Comparison of ENCODE assay signal across 9 cellular contexts in genomic region chr6:46653439-46653942, GRCh38. TPM values are rescaled to one million over a fixed set of nuclear protein-coding genes. Genes with fewer than 3 reads are reported as not detected.
DNase-seq lines count a peak whose midpoint lies in the region; ATAC-seq, FAIRE-seq and TF ChIP-seq lines count a peak whose summit lies in the region.
"Had no signal": no experiment of that assay in that cellular context is flagged by ENCODE, and none has a peak within 500 bp of the region (broad histone marks: within the 10 kb centered on the region; RNA-seq: fewer than 3 reads in every experiment).

No MANE protein-coding gene starts in this region.

- no peaks in the 10 kb centered on the region for H3K9me2 ChIP-seq in OCI-LY1 (ENCODE audit: low read depth, low read length)

- no peak for ATAC-seq in pancreas

- WGBS in pancreas, 2 donors: 6 to 7% methylated on average over 9 of the region's 9 CpGs

- H3K9ac ChIP-seq in OCI-LY1 (ENCODE audit: low read length): peak overlapping the region; percentile 89
- peak overlapping the region; percentile 44 for H3K9ac ChIP-seq in endothelial cell of umbilical vein (replicated peaks; ENCODE audit: extremely low read depth, insufficient read depth, low read length)

- peak overlapping the region; percentile 91 for H3K27ac Mint-ChIP-seq in Calu3 (ENCODE audit: unreplicated experiment)

- H3K27me3 ChIP-seq in OCI-LY1 (ENCODE audit: insufficient read depth, low read length) (no peaks in the 10 kb centered on the region), endothelial cell of umbilical vein (ENCODE audit: control insufficient read depth in 2 of 2, insufficient read depth in 2 of 2, low read length in 2 of 2) (peaks cover 0 to 4% of the 10 kb centered on the region in 2 experiments), pancreas (no peaks in the 10 kb centered on the region)

- H3K4me3 ChIP-seq in OCI-LY1 (ENCODE audit: low read depth, low read length, poor library complexity, severe bottlenecking) (peak overlapping the region; percentile 91), endothelial cell of umbilical vein (replicated peaks in 1 of 3; ENCODE audit: insufficient read depth in 1 of 3, low read depth in 1 of 3, low read length in 3 of 3) (peak overlapping the region; percentile 47 to 84 (median 65)), pancreas (peak overlapping the region; percentile 50 to 95 (median 91))

- in situ Hi-C loops in GM13977 (cut with MboI; ENCODE audit: low pct_unique_long_range_greater_than_20kb, low sequenced_read_pairs, unreplicated experiment): no loop called here

- H3K9me3 ChIP-seq in OCI-LY1 (ENCODE audit: low read length) (no peaks in the 10 kb centered on the region), endothelial cell of umbilical vein (replicated peaks; ENCODE audit: control insufficient read depth, insufficient read depth, low read length) (no peaks in the 10 kb centered on the region), pancreas (no peaks in the 10 kb centered on the region)

- CTCF ChIA-PET in Calu3 (lab: Charles Lee): no interaction called here
- CTCF ChIA-PET in endothelial cell of umbilical vein (lab: Charles Lee): interaction anchor here (0.6 kb wide), 1 partner anchor 126 kb away, joined by 4 read pairs; no protein-coding TSS in a partner anchor

- TF ChIP-seq CTCF in Calu3 (IDR thresholded peaks at IDR 0.05; ENCODE audit: unreplicated experiment): no peak
- TF ChIP-seq CTCF in OCI-LY1 (IDR thresholded peaks at IDR 0.05; ENCODE audit: low read length): no peak
- TF ChIP-seq CTCF in endothelial cell of umbilical vein (IDR thresholded peaks at IDR 0.05; ENCODE audit: extremely low read depth in 1 of 2, insufficient read depth in 1 of 2, low read depth in 1 of 2, low read length in 2 of 2): no peak
- TF ChIP-seq CTCF in pancreas (IDR thresholded peaks at IDR 0.05): no peak
- TF ChIP-seq CTCF in GM13977 (IDR thresholded peaks at IDR 0.05; ENCODE audit: extremely low read depth, insufficient read depth, missing control alignments): no peak

- H2AFZ ChIP-seq in OCI-LY1 (ENCODE audit: low read length): no peak overlapping the region
- H2AFZ ChIP-seq in endothelial cell of umbilical vein (ENCODE audit: low read depth, low read length): peak overlapping the region; percentile 88

- intact Hi-C loops in Calu3 (cut with micrococcal nuclease; ENCODE audit: unreplicated experiment): no loop called here
- intact Hi-C loops in endothelial cell of umbilical vein (cut with micrococcal nuclease): loop anchor here (5.0 kb wide), 3 partner anchors 394 to 611 kb away; partner anchors contain the start of gene ENPP4
- intact Hi-C loops in pancreas (cut with DNase I): no loop called here

- H3F3A ChIP-seq in OCI-LY1 (ENCODE audit: insufficient read depth, low read length): no peaks in the 10 kb centered on the region

- FAIRE-seq in endothelial cell of umbilical vein (lab: Jason Lieb, UNC): no peak
- no peak for FAIRE-seq in pancreas (lab: Jason Lieb, UNC)

- H3K36me3 ChIP-seq in OCI-LY1 (ENCODE audit: insufficient read depth, low read length): peaks cover 26% of the 10 kb centered on the region
- no peaks in the 10 kb centered on the region for H3K36me3 ChIP-seq in endothelial cell of umbilical vein (ENCODE audit: control insufficient read depth in 2 of 2, extremely low read depth in 1 of 2, insufficient read depth in 2 of 2, low read length in 2 of 2)
- no peaks in the 10 kb centered on the region for H3K36me3 ChIP-seq in pancreas

- DNase-seq in Calu3: no peak
- DNase-seq in endothelial cell of umbilical vein (ENCODE audit: low read depth, low spot score): no peak
- DNase-seq in pancreas: no peak
- DNase-seq in GM13977 (ENCODE audit: low spot score): no peak
- no peak for DNase-seq in NCI-H2029 (lab: John Stamatoyannopoulos, UW)
- DNase-seq in HuH-7 (ENCODE audit: low spot score): no peak
- DNase-seq in NCI-H2081 treated with DMSO at 0.1 percent for 48 hours (lab: John Stamatoyannopoulos, UW): no peak

- H3K4me2 ChIP-seq in OCI-LY1 (ENCODE audit: low read length) (peak overlapping the region; percentile 97), endothelial cell of umbilical vein (ENCODE audit: insufficient read depth, low read length) (peak overlapping the region; percentile 92)

- H3K27me3 Mint-ChIP-seq in Calu3 (ENCODE audit: unreplicated experiment): no peaks in the 10 kb centered on the region

- H3K79me2 ChIP-seq in OCI-LY1 (ENCODE audit: insufficient read depth, low read length): peaks cover 64% of the 10 kb centered on the region
- no peaks in the 10 kb centered on the region for H3K79me2 ChIP-seq in endothelial cell of umbilical vein (ENCODE audit: control insufficient read depth, insufficient read depth, low read length)

- H3K4me3 Mint-ChIP-seq in Calu3 (ENCODE audit: low read depth, unreplicated experiment): peak overlapping the region; percentile 100

- peak overlapping the region; percentile 85 for H3K27ac ChIP-seq in OCI-LY1 (ENCODE audit: low read depth, low read length, poor library complexity, severe bottlenecking)
- no peak overlapping the region for H3K27ac ChIP-seq in endothelial cell of umbilical vein (ENCODE audit: insufficient read depth, low read depth, low read length)
- peak overlapping the region in 3 of 4 donors; percentile 54 to 91 (median 89) for H3K27ac ChIP-seq in pancreas
- H3K27ac ChIP-seq: epithelial cell of prostate had no signal

- no peaks in the 10 kb centered on the region for H3K9me3 Mint-ChIP-seq in Calu3 (ENCODE audit: low read depth, unreplicated experiment)

- H3K4me1 Mint-ChIP-seq in Calu3 (ENCODE audit: low read depth, unreplicated experiment): peaks cover 14% of the 10 kb centered on the region

- no peaks in the 10 kb centered on the region for H3K9me1 ChIP-seq in endothelial cell of umbilical vein (replicated peaks; ENCODE audit: control insufficient read depth, extremely low read depth, insufficient read depth, low read length)

- no TSS peak for BruUV-seq in Calu3 (replicated peaks; lab: Mats Ljungman, UMichigan)
- BruUV-seq in endothelial cell of umbilical vein (replicated peaks; lab: Mats Ljungman, UMichigan): no TSS peak

- H3K4me1 ChIP-seq in OCI-LY1 (ENCODE audit: insufficient read depth, low read length, severe bottlenecking) (peaks cover 39% of the 10 kb centered on the region), endothelial cell of umbilical vein (ENCODE audit: control insufficient read depth, extremely low read depth, insufficient read depth, low read length) (peaks cover 5% of the 10 kb centered on the region), pancreas (peaks cover 0 to 16% (median 3%) of the 10 kb centered on the region in 3 donors)

- dilution Hi-C loops in endothelial cell of umbilical vein (cut with MboI; ENCODE audit: extremely low pct_ligation_motif_present, low sequenced_read_pairs): no loop called here

- no peak for TF ChIP-seq POLR2A in endothelial cell of umbilical vein (IDR thresholded peaks at IDR 0.05; ENCODE audit: low read depth, low read length)

- H4K20me1 ChIP-seq in OCI-LY1 (ENCODE audit: insufficient read depth, low read length): no peaks in the 10 kb centered on the region
- H4K20me1 ChIP-seq in endothelial cell of umbilical vein (replicated peaks; ENCODE audit: control insufficient read depth, extremely low read depth, insufficient read depth, low read length): no peaks in the 10 kb centered on the region

- peaks cover 20% of the 10 kb centered on the region for H3K36me3 Mint-ChIP-seq in Calu3 (ENCODE audit: insufficient read depth, unreplicated experiment)

- POLR2A ChIA-PET in endothelial cell of umbilical vein (lab: Charles Lee): no interaction called here

TF ChIP-seq in endothelial cell of umbilical vein, 7 proteins besides CTCF, POLR2A, EP300 and RAD21 (continues in another document):
- TF ChIP-seq JUN (IDR thresholded peaks at IDR 0.05; ENCODE audit: borderline replicate concordance, insufficient read depth, insufficient read length, low read depth) (no peak), EZH2 (IDR thresholded peaks at IDR 0.05; ENCODE audit: borderline replicate concordance, low read depth, low read length, severe bottlenecking) (no peak), FOS (IDR thresholded peaks at IDR 0.05; ENCODE audit: borderline replicate concordance, insufficient read depth, low read length) (no peak)

RNA-seq across cellular contexts. Expression of gene SLC25A27, which starts 0.7 kb away (rescaled TPM):
- total RNA-seq in Calu3 (2022) (5.4 and 8.8 TPM in 2 replicates), endothelial cell of umbilical vein (3.4 and 4.0 TPM in 2 replicates), pancreas (10 to 100 TPM in 3 of 6 donors, 1 to 10 TPM in 3; 3.3 to 15.4 (median 8.9) TPM)
- polyA plus RNA-seq in endothelial cell of umbilical vein (1.6 and 3.3 TPM in 2 replicates), pancreas (10 to 100 TPM; 39.0 to 63.2 TPM)
- polyA plus RNA-seq in endothelial cell of umbilical vein (2011; cell fraction: cytosol; rRNA removed): 0.30 and 0.65 TPM in 2 replicates
- polyA plus RNA-seq in endothelial cell of umbilical vein (2011; cell fraction: nucleus; rRNA removed): 31.5 and 31.6 TPM in 2 replicates
- 0.94 and 1.4 TPM in 2 replicates for polyA plus RNA-seq in endothelial cell of umbilical vein (2012)
- 2.1 and 3.0 TPM in 2 replicates for polyA minus RNA-seq in endothelial cell of umbilical vein
- polyA minus RNA-seq in endothelial cell of umbilical vein (2011; cell fraction: cytosol; rRNA and poly(A)+ RNA removed): not detected
- polyA minus RNA-seq in endothelial cell of umbilical vein (2011; cell fraction: nucleus; rRNA and poly(A)+ RNA removed): 3.9 and 9.4 TPM in 2 replicates

RNA-seq across cellular contexts. Expression of gene CYP39A1, which starts 0.9 kb away (rescaled TPM):
- total RNA-seq in Calu3 (2022): 0.88 and 1.7 TPM in 2 replicates
- not detected in 2 replicates for total RNA-seq in endothelial cell of umbilical vein
- not detected in 2 replicates for polyA plus RNA-seq in endothelial cell of umbilical vein
- 0.05 TPM in 1 of 2 replicates, not detected in the other for polyA plus RNA-seq in endothelial cell of umbilical vein (2011; cell fraction: cytosol; rRNA removed)
- polyA plus RNA-seq in endothelial cell of umbilical vein (2011; cell fraction: nucleus; rRNA removed): 0.07 TPM in 2 replicates
- not detected in 2 replicates for polyA plus RNA-seq in endothelial cell of umbilical vein (2012)
- polyA minus RNA-seq in endothelial cell of umbilical vein: not detected in 2 replicates
- not detected for polyA minus RNA-seq in endothelial cell of umbilical vein (2011; cell fraction: cytosol; rRNA and poly(A)+ RNA removed)
- not detected in 2 replicates for polyA minus RNA-seq in endothelial cell of umbilical vein (2011; cell fraction: nucleus; rRNA and poly(A)+ RNA removed)
- 1 to 10 TPM; 1.3 to 7.8 (median 3.4) TPM for total RNA-seq in pancreas
- polyA plus RNA-seq in pancreas: 1 to 10 TPM; 3.0 to 7.3 TPM

RNA-seq across cellular contexts. Expression of gene TDRD6, which starts 34.2 kb away (rescaled TPM):
- 0.07 and 0.10 TPM in 2 replicates for total RNA-seq in Calu3 (2022)
- 0.05 TPM in 1 of 2 replicates, not detected in the other for total RNA-seq in endothelial cell of umbilical vein
- under 0.01 and 0.13 TPM in 2 replicates for polyA plus RNA-seq in endothelial cell of umbilical vein
- not detected in 2 replicates for polyA plus RNA-seq in endothelial cell of umbilical vein (2011; cell fraction: cytosol; rRNA removed)
- polyA plus RNA-seq in endothelial cell of umbilical vein (2011; cell fraction: nucleus; rRNA removed): 0.21 and 0.22 TPM in 2 replicates
- polyA plus RNA-seq in endothelial cell of umbilical vein (2012): not detected in 2 replicates
- polyA minus RNA-seq in endothelial cell of umbilical vein: 0.08 TPM in 1 of 2 replicates, not detected in the other
- not detected for polyA minus RNA-seq in endothelial cell of umbilical vein (2011; cell fraction: cytosol; rRNA and poly(A)+ RNA removed)
- polyA minus RNA-seq in endothelial cell of umbilical vein (2011; cell fraction: nucleus; rRNA and poly(A)+ RNA removed): 0.05 and 0.14 TPM in 2 replicates
- under 1 TPM; 0.06 to 0.79 (median 0.29) TPM for total RNA-seq in pancreas
- 1 to 10 TPM in 1 of 2 donors, under 1 TPM in 1; 0.42 to 1.2 TPM for polyA plus RNA-seq in pancreas
